Comparison of ENCODE assay signal across 2 cellular contexts in genomic region chr19:4570916-4571304, GRCh38.
TF ChIP-seq lines count a peak whose summit lies in the region.

No MANE protein-coding gene starts in this region.

TF ChIP-seq in K562, 482 proteins besides CTCF, POLR2A, EP300 and RAD21:
- TF ChIP-seq ZNF121 (CRISPR knock-in tag; conservative IDR thresholded peaks at IDR 0.05) (peak; percentile 94), RBM25 (IDR thresholded peaks at IDR 0.05; ENCODE audit: low read depth, low read length, severe bottlenecking) (peak; percentile 4), ZBTB33 (CRISPR knock-in tag; IDR thresholded peaks at IDR 0.05) (no peak)

TF ChIP-seq in GM12891, 5 proteins besides CTCF, POLR2A, EP300 and RAD21:
- TF ChIP-seq PAX5 (IDR thresholded peaks at IDR 0.05; ENCODE audit: insufficient read depth, low read length, severe bottlenecking) (no peak), SPI1 (IDR thresholded peaks at IDR 0.05; ENCODE audit: low read depth, low read length) (no peak), POLR2AphosphoS5 (IDR thresholded peaks at IDR 0.05; ENCODE audit: low read depth, low read length) (no peak), TAF1 (IDR thresholded peaks at IDR 0.05; ENCODE audit: low read depth, low read length) (no peak), POU2F2 (IDR thresholded peaks at IDR 0.05; ENCODE audit: low read depth, low read length) (no peak)
TF ChIP-seq in GM12891: peak in this region for 0.
